In genomic region chrX:77143907-77144306, GRCh38 we compare ENCODE assay signal across 8 cellular contexts.
"Had no signal": no experiment of that assay in that cellular context is flagged by ENCODE, and none has a peak within 500 bp of the region (broad histone marks: within the 10 kb centered on the region; RNA-seq: fewer than 3 reads in every experiment).

No MANE protein-coding gene starts in this region.

- DNase-seq: GDM1, GF-D8 had no signal

- H3K4me3 ChIP-seq: GM12878 had no signal

- FAIRE-seq: G401.6, GM12878, GM12891, GM12892, GM18507, GM19239 had no signal

- ATAC-seq: GM12878 had no signal
